20 cellular contexts compared by ENCODE assay signal in genomic region chr3:33076952-33077351, GRCh38.
"Had no signal": no experiment of that assay in that cellular context is flagged by ENCODE, and none has a peak within 500 bp of the region (broad histone marks: within the 10 kb centered on the region; RNA-seq: fewer than 3 reads in every experiment).

No MANE protein-coding gene starts in this region.

- H3K4me3 ChIP-seq: heart right ventricle, left lung, lower lobe of right lung, prostate gland, right lobe of liver, stomach had no signal

- H3K27me3 ChIP-seq: heart right ventricle, left lung, right lobe of liver, stomach had no signal

- H3K27me3 Mint-ChIP-seq: dendritic cell treated with granulocyte-macrophage colony-stimulating factor and Interleukin-4, amounts not matched to agents 40 ng/mL and 50 ng/mL, for 4 days; naive B cell had no signal

- H3K9me3 Mint-ChIP-seq: dendritic cell treated with granulocyte-macrophage colony-stimulating factor and Interleukin-4, amounts not matched to agents 40 ng/mL and 50 ng/mL, for 4 days; naive B cell; nephron had no signal

- H3K27ac ChIP-seq: left lung, lower lobe of right lung, parathyroid adenoma, prostate gland, right lobe of liver, stomach had no signal

- H3K27ac Mint-ChIP-seq: nephron had no signal

- H3K4me3 Mint-ChIP-seq: dendritic cell treated with granulocyte-macrophage colony-stimulating factor and Interleukin-4, amounts not matched to agents 40 ng/mL and 50 ng/mL, for 4 days; nephron had no signal

- DNase-seq: foreskin melanocyte; heart right ventricle; hypothalamus; left lung; lower lobe of right lung; mesenchymal stem cell; naive B cell; occipital lobe; retina; right lobe of liver; stimulated activated CD4-positive, alpha-beta T cell treated with anti-CD3 and anti-CD28 coated beads, Interleukin-4, amount 100 ng/mL, for 1 hour; stimulated activated CD8-positive, alpha-beta memory T cell treated with anti-CD3 and anti-CD28 coated beads, Interleukin-4, amount 100 ng/mL, for 48 hours; stimulated activated naive CD4-positive, alpha-beta T cell; stomach; substantia nigra; trophoblast cell had no signal

- H3K4me1 Mint-ChIP-seq: nephron had no signal

- H3K9me3 ChIP-seq: heart right ventricle, left lung, lower lobe of right lung, prostate gland, right lobe of liver, stomach had no signal

- H3K9ac ChIP-seq: parathyroid adenoma had no signal

- H3K4me1 ChIP-seq: lower lobe of right lung, prostate gland, right lobe of liver had no signal

- H3K36me3 ChIP-seq: prostate gland, right lobe of liver had no signal
